Comparison of ENCODE assay signal across 9 cellular contexts in genomic region chr6:19803331-19804330, GRCh38. TPM values are rescaled to one million over a fixed set of nuclear protein-coding genes. Genes with fewer than 3 reads are reported as not detected.
DNase-seq lines count a peak whose midpoint lies in the region; ATAC-seq and TF ChIP-seq lines count a peak whose summit lies in the region.
"Had no signal": no experiment of that assay in that cellular context is flagged by ENCODE, and none has a peak within 500 bp of the region (broad histone marks: within the 10 kb centered on the region; RNA-seq: fewer than 3 reads in every experiment).

No MANE protein-coding gene starts in this region.

- peak overlapping the region; percentile 94 for H2AFZ ChIP-seq in GM23338

- no peak for TF ChIP-seq CTCF in GM23338 (conservative IDR thresholded peaks at IDR 0.05; ENCODE audit: low read depth in 2 of 2)
- TF ChIP-seq CTCF in fibroblast of the aortic adventitia (IDR thresholded peaks at IDR 0.05; ENCODE audit: insufficient read depth, low read length) = no peak

- peaks cover 3% of the 10 kb centered on the region; the same call in 1 of the 3 replicates for H3K36me3 Mint-ChIP-seq in GM23338 (ENCODE audit: low read depth)

- H3K36me3 ChIP-seq in GM23338 (ENCODE audit: insufficient read depth) = no peaks in the 10 kb centered on the region
- no peaks in the 10 kb centered on the region for H3K36me3 ChIP-seq in skeletal muscle tissue (ENCODE audit: control insufficient read depth in 3 of 3, insufficient read depth in 3 of 3, low read length in 3 of 3)

- no peaks in the 10 kb centered on the region for H3K9me2 ChIP-seq in GM23338 (ENCODE audit: insufficient read depth)

- H3K4me3 Mint-ChIP-seq in GM23338 = peak overlapping the region; percentile 83

- no peak for DNase-seq in GM23338 (ENCODE audit: low spot score)
- peak; percentile 2 to 8 for DNase-seq in SHP77 (lab: John Stamatoyannopoulos, UW)
- DNase-seq in fibroblast of the aortic adventitia (ENCODE audit: low read depth) = peak; percentile 86
- no peak for DNase-seq in DMS79 (lab: John Stamatoyannopoulos, UW)
- DNase-seq in HuH-7 (ENCODE audit: low spot score) = no peak

- ATAC-seq in GM23338 (no peak), HG02588 (IDR thresholded peaks at IDR 0.05; ENCODE audit: unreplicated experiment) (no peak), GM21515 (IDR thresholded peaks at IDR 0.05; ENCODE audit: unreplicated experiment) (no peak)

- H3K4me1 Mint-ChIP-seq in GM23338 = peaks cover 15% of the 10 kb centered on the region

- H3K27me3 Mint-ChIP-seq in GM23338 (ENCODE audit: insufficient read depth, low read depth, poor library complexity) = peaks cover 10% of the 10 kb centered on the region

- no peaks in the 10 kb centered on the region for H3F3A ChIP-seq in GM23338 (replicated peaks; ENCODE audit: low read depth)

- peaks cover 15% of the 10 kb centered on the region for H3K27me3 ChIP-seq in GM23338 (ENCODE audit: insufficient read depth)
- H3K27me3 ChIP-seq in skeletal muscle tissue (ENCODE audit: control insufficient read depth in 3 of 3, insufficient read depth in 3 of 3, low read length in 3 of 3) = no peaks in the 10 kb centered on the region

- peak overlapping the region; percentile 89 for H3K4me2 ChIP-seq in GM23338

- no peaks in the 10 kb centered on the region for H3K9me3 ChIP-seq in skeletal muscle tissue (ENCODE audit: control insufficient read depth in 3 of 3, low read length in 3 of 3)

- peaks cover 14% of the 10 kb centered on the region for H3K9me3 Mint-ChIP-seq in GM23338

- peak overlapping the region; percentile 67 for H3K4me3 ChIP-seq in GM23338
- peak overlapping the region; percentile 78 for H3K4me3 ChIP-seq in fibroblast of the aortic adventitia (ENCODE audit: low read depth, low read length)
- H3K4me3 ChIP-seq in skeletal muscle tissue (ENCODE audit: low read length in 3 of 3) = peak overlapping the region; percentile 69 to 79 (median 78)

- no peak overlapping the region for H3K27ac Mint-ChIP-seq in GM23338

- peak overlapping the region; percentile 67 to 85 (median 69) for H3K9ac ChIP-seq in skeletal muscle tissue (ENCODE audit: low read depth in 1 of 3, low read length in 3 of 3)

- H4K20me1 ChIP-seq in GM23338 (replicated peaks; ENCODE audit: insufficient read depth) = no peaks in the 10 kb centered on the region

- H3K79me2 ChIP-seq in GM23338 (replicated peaks; ENCODE audit: insufficient read depth) = no peaks in the 10 kb centered on the region

- peaks cover 9% of the 10 kb centered on the region for H3K4me1 ChIP-seq in GM23338 (ENCODE audit: insufficient read depth)
- peaks cover 7 to 13% (median 11%) of the 10 kb centered on the region in 3 donors for H3K4me1 ChIP-seq in skeletal muscle tissue (ENCODE audit: control insufficient read depth in 3 of 3, insufficient read depth in 3 of 3, low read length in 3 of 3)

- H3K27ac ChIP-seq in GM23338 (ENCODE audit: low read depth) = no peak overlapping the region
- peak overlapping the region; percentile 91 for H3K27ac ChIP-seq in skeletal muscle tissue (ENCODE audit: low read depth, low read length)

TF ChIP-seq in GM23338, 12 proteins besides CTCF, POLR2A, EP300 and RAD21 (continues in another document):
- no peak for TF ChIP-seq CREB1 (CRISPR knock-in tag; IDR thresholded peaks at IDR 0.05; ENCODE audit: low read depth)
- no peak for TF ChIP-seq STAT1 (IDR thresholded peaks at IDR 0.05; ENCODE audit: unreplicated experiment)
- no peak for TF ChIP-seq JUNB (IDR thresholded peaks at IDR 0.05; ENCODE audit: unreplicated experiment)
- TF ChIP-seq ZNF331 (CRISPR knock-in tag; IDR thresholded peaks at IDR 0.05; ENCODE audit: low read depth) = no peak
- no peak for TF ChIP-seq EZH2phosphoT487 (IDR thresholded peaks at IDR 0.05; ENCODE audit: unreplicated experiment)
- TF ChIP-seq ZNF462 (CRISPR knock-in tag; IDR thresholded peaks at IDR 0.05) = no peak
- no peak for TF ChIP-seq ETS1 (IDR thresholded peaks at IDR 0.05)

RNA-seq across cellular contexts. Expression of gene ID4, which starts 33.5 kb away (rescaled TPM):
- 7.0 and 8.2 TPM in 2 replicates for total RNA-seq in GM23338 (2014; rRNA removed; shearing (Covaris generic))
- polyA plus RNA-seq in GM23338 (2016; fragmentation: Nextera tagmentation; extraction: Ambion mirVana) = 3.7 and 7.5 TPM in 2 replicates
- total RNA-seq in fibroblast of the aortic adventitia (ENCODE audit: low replicate concordance) (11.4 and 18.0 TPM in 2 replicates), skeletal muscle tissue (12.5 TPM)
- total RNA-seq: myocyte had no signal

Comparison
In these comparisons a context has a peak if more than half of its experiments do, and no peak if none do; other contexts are left out.
1. DNase-seq: peak in SHP77 (2 of 2) and fibroblast of the aortic adventitia (single experiment); none in GM23338 (single experiment), DMS79 (single experiment) and HuH-7 (single experiment).
2. Peak in every context shown above with its lines, with median percentiles within 50 percentile points of each other: H3K4me3 ChIP-seq.